19 cellular contexts compared by ENCODE assay signal in the genomic region with DNA sequence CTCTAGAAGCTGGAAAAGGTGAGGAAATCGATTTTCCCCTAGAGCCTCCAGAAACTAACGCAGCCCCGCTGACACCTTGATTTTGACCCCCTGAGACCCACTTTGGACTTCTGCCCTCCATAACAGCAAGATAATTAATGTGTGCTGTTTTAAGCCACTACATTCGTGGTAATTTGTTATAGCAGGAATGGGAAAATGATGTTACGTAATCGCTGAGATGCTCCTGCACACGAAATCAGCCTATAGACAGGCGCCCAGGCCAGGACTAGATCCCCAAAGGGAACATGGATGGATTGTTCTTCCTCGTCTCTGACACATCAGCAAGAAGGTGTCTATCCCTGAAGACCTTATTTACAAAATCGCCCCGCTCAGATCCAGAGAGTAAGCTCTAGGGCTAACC. TPM values are rescaled to one million over a fixed set of nuclear protein-coding genes. Genes with fewer than 3 reads are reported as not detected.
DNase-seq lines count a peak whose midpoint lies in the region; ATAC-seq and TF ChIP-seq lines count a peak whose summit lies in the region.
"Had no signal": no experiment of that assay in that cellular context is flagged by ENCODE, and none has a peak within 500 bp of the region (broad histone marks: within the 10 kb centered on the region; RNA-seq: fewer than 3 reads in every experiment).

No MANE protein-coding gene starts in this region.

- no peak overlapping the region for H2AK5ac ChIP-seq in trophoblast cell (ENCODE audit: low read length)

- H3K79me2 ChIP-seq in OCI-LY3 (ENCODE audit: low read length) = peaks cover 57% of the 10 kb centered on the region
- H3K79me2 ChIP-seq in neural progenitor cell (ENCODE audit: low read depth) = no peaks in the 10 kb centered on the region
- H3K79me2 ChIP-seq in trophoblast cell (ENCODE audit: control insufficient read depth, insufficient read depth, low read length, poor library complexity) = peaks cover 4% of the 10 kb centered on the region

- H3K4me2 ChIP-seq in OCI-LY3 (ENCODE audit: low read length) (peak overlapping the region; percentile 95), neural progenitor cell (no peak overlapping the region), trophoblast cell (ENCODE audit: low read length) (no peak overlapping the region)

- H3K23ac ChIP-seq in trophoblast cell (ENCODE audit: low read length) = no peak overlapping the region

- WGBS in esophagus muscularis mucosa = 53% methylated on average over 11 of the region's 11 CpGs
- no CpG with 5 or more reads among the region's 11 CpGs for WGBS in trophoblast cell (ENCODE audit: extremely low coverage, insufficient coverage, insufficient read length)

- H3K14ac ChIP-seq in trophoblast cell (ENCODE audit: low read length) = no peak overlapping the region

- H2BK5ac ChIP-seq in trophoblast cell (ENCODE audit: low read depth, low read length, poor library complexity) = no peak overlapping the region

- H3K36me3 Mint-ChIP-seq in neural progenitor cell = no peaks in the 10 kb centered on the region
- H3K36me3 Mint-ChIP-seq in type B pancreatic cell = no peaks in the 10 kb centered on the region
- H3K36me3 Mint-ChIP-seq: CD4-positive, alpha-beta memory T cell had no signal

- H3K27me3 Mint-ChIP-seq in neural progenitor cell (ENCODE audit: insufficient read depth, low read depth) (peaks cover 6% of the 10 kb centered on the region), type B pancreatic cell (peaks cover 76% of the 10 kb centered on the region)

- no peak for TF ChIP-seq EP300 in esophagus muscularis mucosa (IDR thresholded peaks at IDR 0.05)

- H3K27ac ChIP-seq in OCI-LY3 (ENCODE audit: low read length) (peak overlapping the region; percentile 98), esophagus muscularis mucosa (replicated peaks in 1 of 4) (peak overlapping the region; percentile 91 to 96 (median 94)), neural progenitor cell (no peak overlapping the region), trophoblast cell (ENCODE audit: low read depth, low read length) (no peak overlapping the region)
- H3K27ac ChIP-seq: body of pancreas had no signal

- H2BK12ac ChIP-seq in trophoblast cell (ENCODE audit: low read length) = no peak overlapping the region

- no peak overlapping the region for H4K8ac ChIP-seq in trophoblast cell (ENCODE audit: low read depth, low read length)

- H3K27ac Mint-ChIP-seq in neural progenitor cell (no peak overlapping the region), type B pancreatic cell (no peak overlapping the region)
- H3K27ac Mint-ChIP-seq: CD4-positive, alpha-beta memory T cell; T-helper 17 cell had no signal

- no peak overlapping the region for H3K4ac ChIP-seq in trophoblast cell (ENCODE audit: low read depth, low read length)

- H3K27me3 ChIP-seq in OCI-LY3 (ENCODE audit: low read depth, low read length) (no peaks in the 10 kb centered on the region), esophagus muscularis mucosa (peaks cover 0 to 16% (median 0%) of the 10 kb centered on the region in 4 donors), neural progenitor cell (peaks cover 33% of the 10 kb centered on the region), trophoblast cell (ENCODE audit: insufficient read depth, low read length) (no peaks in the 10 kb centered on the region)

- no peak for ATAC-seq in HG03565 (IDR thresholded peaks at IDR 0.05; ENCODE audit: unreplicated experiment)
- ATAC-seq: body of pancreas, T-helper 17 cell had no signal

- TF ChIP-seq CTCF in OCI-LY3 (IDR thresholded peaks at IDR 0.05; ENCODE audit: low read depth, low read length) (no peak), esophagus muscularis mucosa (IDR thresholded peaks at IDR 0.05) (no peak), neural progenitor cell (IDR thresholded peaks at IDR 0.05) (no peak), type B pancreatic cell (conservative IDR thresholded peaks at IDR 0.05) (no peak)

- DNase-seq in esophagus muscularis mucosa (ENCODE audit: extremely low spot score) (no peak), neural progenitor cell (ENCODE audit: low spot score) (no peak), type B pancreatic cell (ENCODE audit: extremely low spot score, unreplicated experiment) (no peak), NCI-H2227 treated with DMSO at 0.1 percent for 48 hours (lab: John Stamatoyannopoulos, UW) (no peak), trophoblast cell (no peak)
- no peak for DNase-seq in activated CD4-positive, alpha-beta T cell treated with anti-CD3 and anti-CD28 coated beads, Interleukin-2, amount 50 U/mL, for 1 hour
- DNase-seq: activated gamma-delta T cell; body of pancreas; CD4-positive, alpha-beta memory T cell; Karpas-422; NCI-H1417 treated with DMSO at 0.1 percent for 48 hours; RPMI8226; small intestine; stimulated activated CD4-positive, alpha-beta T cell treated with anti-CD3 and anti-CD28 coated beads, Interleukin-1b, Interleukin-23, amount 100 ng/mL, for 48 hours; T-helper 17 cell had no signal

- H2AFZ ChIP-seq in OCI-LY3 (ENCODE audit: low read depth, low read length) = no peak overlapping the region
- H2AFZ ChIP-seq in neural progenitor cell (replicated peaks) = no peak overlapping the region
- H2AFZ ChIP-seq in trophoblast cell (ENCODE audit: insufficient read depth, low read length, poor library complexity) = no peak overlapping the region

- H3K79me1 ChIP-seq in trophoblast cell (ENCODE audit: low read length) = peaks cover 14% of the 10 kb centered on the region

- H2BK120ac ChIP-seq in trophoblast cell (ENCODE audit: insufficient read depth, low read length, poor library complexity) = no peak overlapping the region

- H3K4me1 ChIP-seq in OCI-LY3 (ENCODE audit: low read length) (peaks cover 33% of the 10 kb centered on the region), esophagus muscularis mucosa (peaks cover 0 to 34% (median 16%) of the 10 kb centered on the region in 4 donors), neural progenitor cell (peaks cover 8% of the 10 kb centered on the region), trophoblast cell (ENCODE audit: control insufficient read depth in 1 of 2, insufficient read depth in 2 of 2, low read length in 2 of 2) (peaks cover 6 to 7% of the 10 kb centered on the region in 2 experiments)

- peak overlapping the region; percentile 96 for H3K4me3 ChIP-seq in OCI-LY3 (ENCODE audit: low read length)
- H3K4me3 ChIP-seq in esophagus muscularis mucosa = peak overlapping the region; percentile 73 to 82 (median 78)
- H3K4me3 ChIP-seq in neural progenitor cell = peak overlapping the region; percentile 59
- H3K4me3 ChIP-seq in trophoblast cell (ENCODE audit: low read depth, low read length) = no peak overlapping the region

- H4K20me1 ChIP-seq in OCI-LY3 (ENCODE audit: insufficient read depth, low read length) = no peaks in the 10 kb centered on the region
- peaks cover 4% of the 10 kb centered on the region for H4K20me1 ChIP-seq in neural progenitor cell (ENCODE audit: low read depth)

- H3K4me3 Mint-ChIP-seq in neural progenitor cell (peak overlapping the region; percentile 89), type B pancreatic cell (peak overlapping the region; percentile 87)
- H3K4me3 Mint-ChIP-seq: T-helper 17 cell had no signal

- H3K36me3 ChIP-seq in OCI-LY3 (replicated peaks; ENCODE audit: low read depth, low read length) (peaks cover 30% of the 10 kb centered on the region), esophagus muscularis mucosa (no peaks in the 10 kb centered on the region), neural progenitor cell (no peaks in the 10 kb centered on the region), trophoblast cell (ENCODE audit: control insufficient read depth in 1 of 2, insufficient read depth in 2 of 2, low read length in 2 of 2) (no peaks in the 10 kb centered on the region)

- no peak overlapping the region for H4K12ac ChIP-seq in trophoblast cell (ENCODE audit: low read depth, low read length)

- intact Hi-C loops in esophagus muscularis mucosa (cut with DNase I) = loop anchor here (10.0 kb wide), 2 partner anchors 199 to 319 kb away; no protein-coding TSS in a partner anchor

- H3K9me3 Mint-ChIP-seq in neural progenitor cell = no peaks in the 10 kb centered on the region
- H3K9me3 Mint-ChIP-seq in type B pancreatic cell = no peaks in the 10 kb centered on the region

- peak overlapping the region; percentile 100 for H3K9ac ChIP-seq in OCI-LY3 (ENCODE audit: low read length)
- no peak overlapping the region for H3K9ac ChIP-seq in neural progenitor cell
- H3K9ac ChIP-seq in trophoblast cell (ENCODE audit: low read length) = no peak overlapping the region

- H3F3A ChIP-seq in neural progenitor cell (ENCODE audit: low read depth) = peaks cover 15% of the 10 kb centered on the region

- H3K18ac ChIP-seq in trophoblast cell (ENCODE audit: low read length) = no peak overlapping the region

- peaks cover 10% of the 10 kb centered on the region for H3K4me1 Mint-ChIP-seq in neural progenitor cell
- peaks cover 11% of the 10 kb centered on the region for H3K4me1 Mint-ChIP-seq in type B pancreatic cell (ENCODE audit: unreplicated experiment)
- H3K4me1 Mint-ChIP-seq: T-helper 17 cell had no signal

- TF ChIP-seq POLR2A in esophagus muscularis mucosa (IDR thresholded peaks at IDR 0.05; ENCODE audit: low read depth) = no peak

- H3K9me3 ChIP-seq in OCI-LY3 (ENCODE audit: insufficient read depth, low read length) = no peaks in the 10 kb centered on the region
- no peaks in the 10 kb centered on the region for H3K9me3 ChIP-seq in esophagus muscularis mucosa
- no peaks in the 10 kb centered on the region for H3K9me3 ChIP-seq in neural progenitor cell (ENCODE audit: low read depth)
- no peaks in the 10 kb centered on the region for H3K9me3 ChIP-seq in trophoblast cell (ENCODE audit: insufficient read depth, low read depth, low read length)
- H3K9me3 ChIP-seq: body of pancreas had no signal

- H4K91ac ChIP-seq in trophoblast cell (ENCODE audit: low read depth, low read length) = no peak overlapping the region

RNA-seq across cellular contexts. Expression of a gene that starts 1.4 kb away (rescaled TPM):
- 100 to 1,000 TPM in 3 of 4 donors, 10 to 100 TPM in 1; 96.2 to 211 (median 124) TPM for total RNA-seq in esophagus muscularis mucosa
- 0.03 and 0.04 TPM in 2 replicates for total RNA-seq in neural progenitor cell (ENCODE audit: low replicate concordance)
- total RNA-seq in type B pancreatic cell (ENCODE audit: low replicate concordance) = 0.07 and 0.31 TPM in 2 replicates
- polyA plus RNA-seq in trophoblast cell (2013) = 18.3 and 20.8 TPM in 2 replicates
- total RNA-seq: CD4-positive, alpha-beta memory T cell; mononuclear cell; T-helper 17 cell had no signal
- polyA plus RNA-seq: CD4-positive, alpha-beta memory T cell; neural cell had no signal

Comparison
In these comparisons a context has a peak if more than half of its experiments do, and no peak if none do; other contexts are left out.
1. H3K27ac ChIP-seq: peak in OCI-LY3 (single experiment) and esophagus muscularis mucosa (4 of 4); none in neural progenitor cell (single experiment) and trophoblast cell (single experiment).
2. RNA of a gene that starts 1.4 kb away (total RNA-seq): 96.2 to 211 TPM in esophagus muscularis mucosa; 0.07 to 0.31 TPM in type B pancreatic cell and 0.03 to 0.04 TPM in neural progenitor cell; every median in the first group is over 10 times any median in the second.